1 cellular context compared by ENCODE assay signal in genomic region chr7:23298885-23299769, GRCh38.
TF ChIP-seq lines count a peak whose summit lies in the region.

Gene MALSU1 (plus strand): TSS chr7:23299339. CDS start chr7:23299353, 14 bp downstream.

TF ChIP-seq in WTC11, 78 proteins besides CTCF, POLR2A, EP300 and RAD21 (continued from another document and continues in another):
- TF ChIP-seq, protein P1, sequence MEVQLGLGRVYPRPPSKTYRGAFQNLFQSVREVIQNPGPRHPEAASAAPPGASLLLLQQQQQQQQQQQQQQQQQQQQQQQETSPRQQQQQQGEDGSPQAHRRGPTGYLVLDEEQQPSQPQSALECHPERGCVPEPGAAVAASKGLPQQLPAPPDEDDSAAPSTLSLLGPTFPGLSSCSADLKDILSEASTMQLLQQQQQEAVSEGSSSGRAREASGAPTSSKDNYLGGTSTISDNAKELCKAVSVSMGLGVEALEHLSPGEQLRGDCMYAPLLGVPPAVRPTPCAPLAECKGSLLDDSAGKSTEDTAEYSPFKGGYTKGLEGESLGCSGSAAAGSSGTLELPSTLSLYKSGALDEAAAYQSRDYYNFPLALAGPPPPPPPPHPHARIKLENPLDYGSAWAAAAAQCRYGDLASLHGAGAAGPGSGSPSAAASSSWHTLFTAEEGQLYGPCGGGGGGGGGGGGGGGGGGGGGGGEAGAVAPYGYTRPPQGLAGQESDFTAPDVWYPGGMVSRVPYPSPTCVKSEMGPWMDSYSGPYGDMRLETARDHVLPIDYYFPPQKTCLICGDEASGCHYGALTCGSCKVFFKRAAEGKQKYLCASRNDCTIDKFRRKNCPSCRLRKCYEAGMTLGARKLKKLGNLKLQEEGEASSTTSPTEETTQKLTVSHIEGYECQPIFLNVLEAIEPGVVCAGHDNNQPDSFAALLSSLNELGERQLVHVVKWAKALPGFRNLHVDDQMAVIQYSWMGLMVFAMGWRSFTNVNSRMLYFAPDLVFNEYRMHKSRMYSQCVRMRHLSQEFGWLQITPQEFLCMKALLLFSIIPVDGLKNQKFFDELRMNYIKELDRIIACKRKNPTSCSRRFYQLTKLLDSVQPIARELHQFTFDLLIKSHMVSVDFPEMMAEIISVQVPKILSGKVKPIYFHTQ (CRISPR knock-in tag; IDR thresholded peaks at IDR 0.05): no peak
- TF ChIP-seq ZNF416 (CRISPR knock-in tag; IDR thresholded peaks at IDR 0.05): no peak
- TF ChIP-seq ZNF532 (CRISPR knock-in tag; IDR thresholded peaks at IDR 0.05; ENCODE audit: borderline replicate concordance): no peak
- TF ChIP-seq CREB1 (CRISPR knock-in tag; IDR thresholded peaks at IDR 0.05): peak; percentile 24; the same call in 1 of the 2 replicates
- TF ChIP-seq AFF4 (CRISPR knock-in tag; IDR thresholded peaks at IDR 0.05; ENCODE audit: borderline replicate concordance): 0 out of 2 replicates have a peak, but pooled peaks have one; percentile 27
- TF ChIP-seq, protein P2, sequence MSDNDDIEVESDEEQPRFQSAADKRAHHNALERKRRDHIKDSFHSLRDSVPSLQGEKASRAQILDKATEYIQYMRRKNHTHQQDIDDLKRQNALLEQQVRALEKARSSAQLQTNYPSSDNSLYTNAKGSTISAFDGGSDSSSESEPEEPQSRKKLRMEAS (CRISPR knock-in tag; IDR thresholded peaks at IDR 0.05): peak; percentile 91
- TF ChIP-seq TEAD1 (CRISPR knock-in tag; IDR thresholded peaks at IDR 0.05): peak; percentile 82; the same call in 1 of the 2 replicates
- TF ChIP-seq, protein P3, sequence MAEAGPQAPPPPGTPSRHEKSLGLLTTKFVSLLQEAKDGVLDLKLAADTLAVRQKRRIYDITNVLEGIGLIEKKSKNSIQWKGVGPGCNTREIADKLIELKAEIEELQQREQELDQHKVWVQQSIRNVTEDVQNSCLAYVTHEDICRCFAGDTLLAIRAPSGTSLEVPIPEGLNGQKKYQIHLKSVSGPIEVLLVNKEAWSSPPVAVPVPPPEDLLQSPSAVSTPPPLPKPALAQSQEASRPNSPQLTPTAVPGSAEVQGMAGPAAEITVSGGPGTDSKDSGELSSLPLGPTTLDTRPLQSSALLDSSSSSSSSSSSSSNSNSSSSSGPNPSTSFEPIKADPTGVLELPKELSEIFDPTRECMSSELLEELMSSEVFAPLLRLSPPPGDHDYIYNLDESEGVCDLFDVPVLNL (CRISPR knock-in tag; IDR thresholded peaks at IDR 0.05; ENCODE audit: borderline replicate concordance, low read depth): no peak
- TF ChIP-seq HMGA2 (CRISPR knock-in tag; IDR thresholded peaks at IDR 0.05): no peak
- peak; percentile 64; the same call in 1 of the 2 replicates for TF ChIP-seq EMX1 (CRISPR knock-in tag; IDR thresholded peaks at IDR 0.05)
- TF ChIP-seq CREM (CRISPR knock-in tag; IDR thresholded peaks at IDR 0.05): peak; percentile 94
- TF ChIP-seq NR3C1 (CRISPR knock-in tag; conservative IDR thresholded peaks at IDR 0.05; ENCODE audit: low read depth): no peak
- no peak for TF ChIP-seq ZSCAN18 (CRISPR knock-in tag; IDR thresholded peaks at IDR 0.05)
- TF ChIP-seq FOXK1 (CRISPR knock-in tag; IDR thresholded peaks at IDR 0.05): peak; percentile 65
- TF ChIP-seq KAT7 (CRISPR knock-in tag; IDR thresholded peaks at IDR 0.05; ENCODE audit: borderline replicate concordance): no peak
- TF ChIP-seq NR2C2 (CRISPR knock-in tag; IDR thresholded peaks at IDR 0.05): peak; percentile 84
- peak; percentile 87 for TF ChIP-seq FOXP4 (CRISPR knock-in tag; IDR thresholded peaks at IDR 0.05)
- TF ChIP-seq TCF7 (CRISPR knock-in tag; IDR thresholded peaks at IDR 0.05; ENCODE audit: low read depth): 0 out of 2 replicates have a peak, but pooled peaks have one; percentile 43
- no peak for TF ChIP-seq IRF2 (CRISPR knock-in tag; IDR thresholded peaks at IDR 0.05; ENCODE audit: borderline replicate concordance, low read depth)
- TF ChIP-seq STAT6 (CRISPR knock-in tag; conservative IDR thresholded peaks at IDR 0.05; ENCODE audit: low read depth): no peak
- peak; percentile 76; the same call in 1 of the 2 replicates for TF ChIP-seq E2F5 (CRISPR knock-in tag; IDR thresholded peaks at IDR 0.05)
- no peak for TF ChIP-seq ZNF263 (CRISPR knock-in tag; IDR thresholded peaks at IDR 0.05; ENCODE audit: low read depth)
- TF ChIP-seq, protein P4, sequence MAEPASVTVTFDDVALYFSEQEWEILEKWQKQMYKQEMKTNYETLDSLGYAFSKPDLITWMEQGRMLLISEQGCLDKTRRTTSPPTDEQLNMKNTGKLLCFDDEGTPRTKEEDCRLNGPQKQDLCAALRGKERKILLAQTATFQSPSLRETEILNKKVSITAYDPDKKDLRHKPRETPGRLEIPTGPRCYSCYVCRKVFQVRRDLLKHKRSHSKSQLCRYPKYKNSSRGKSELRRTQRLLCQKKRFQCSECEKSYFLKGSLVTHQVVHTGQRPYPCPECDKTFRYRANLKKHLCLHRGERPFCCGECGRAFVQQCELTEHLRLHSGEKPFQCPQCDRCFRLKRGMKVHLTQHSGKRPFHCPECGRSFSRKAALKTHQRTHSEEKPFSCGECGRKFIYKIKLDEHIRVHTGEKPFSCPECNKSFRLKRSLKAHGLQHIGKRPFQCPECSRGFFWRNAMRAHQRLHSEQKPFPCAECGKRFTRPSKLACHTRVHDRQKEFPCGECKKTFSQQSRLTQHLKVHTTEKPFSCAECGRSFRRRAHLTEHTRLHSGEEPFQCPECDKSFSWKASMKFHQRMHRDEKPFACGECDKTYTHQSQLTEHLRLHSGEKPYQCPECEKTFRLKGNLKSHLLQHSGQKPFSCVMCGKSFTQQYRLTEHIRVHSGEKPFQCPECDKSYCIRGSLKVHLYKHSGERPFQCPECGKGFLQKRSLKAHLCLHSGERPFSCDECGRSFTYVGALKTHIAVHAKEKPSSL (CRISPR knock-in tag; conservative IDR thresholded peaks at IDR 0.05): no peak
- TF ChIP-seq SP1 (CRISPR knock-in tag; conservative IDR thresholded peaks at IDR 0.05): peak; percentile 97
- TF ChIP-seq, protein P5, sequence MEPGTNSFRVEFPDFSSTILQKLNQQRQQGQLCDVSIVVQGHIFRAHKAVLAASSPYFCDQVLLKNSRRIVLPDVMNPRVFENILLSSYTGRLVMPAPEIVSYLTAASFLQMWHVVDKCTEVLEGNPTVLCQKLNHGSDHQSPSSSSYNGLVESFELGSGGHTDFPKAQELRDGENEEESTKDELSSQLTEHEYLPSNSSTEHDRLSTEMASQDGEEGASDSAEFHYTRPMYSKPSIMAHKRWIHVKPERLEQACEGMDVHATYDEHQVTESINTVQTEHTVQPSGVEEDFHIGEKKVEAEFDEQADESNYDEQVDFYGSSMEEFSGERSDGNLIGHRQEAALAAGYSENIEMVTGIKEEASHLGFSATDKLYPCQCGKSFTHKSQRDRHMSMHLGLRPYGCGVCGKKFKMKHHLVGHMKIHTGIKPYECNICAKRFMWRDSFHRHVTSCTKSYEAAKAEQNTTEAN (CRISPR knock-in tag; IDR thresholded peaks at IDR 0.05): 0 out of 2 replicates have a peak, but pooled peaks have one; percentile 21
- TF ChIP-seq ELF4 (CRISPR knock-in tag; IDR thresholded peaks at IDR 0.05; ENCODE audit: low read depth): 0 out of 2 replicates have a peak, but pooled peaks have one; percentile 62
- TF ChIP-seq ETV6 (CRISPR knock-in tag; IDR thresholded peaks at IDR 0.05): peak; percentile 75; the same call in 1 of the 2 replicates
- no peak for TF ChIP-seq JUN (CRISPR knock-in tag; IDR thresholded peaks at IDR 0.05)
- peak; percentile 71 for TF ChIP-seq GABPB1 (CRISPR knock-in tag; IDR thresholded peaks at IDR 0.05)
- peak; percentile 69 for TF ChIP-seq ATF1 (CRISPR knock-in tag; IDR thresholded peaks at IDR 0.05)
